In genomic region chr6:164640946-164641345, GRCh38 we compare ENCODE assay signal across 24 cellular contexts.
DNase-seq lines count a peak whose midpoint lies in the region; TF ChIP-seq lines count a peak whose summit lies in the region.
"Had no signal": no experiment of that assay in that cellular context is flagged by ENCODE, and none has a peak within 500 bp of the region (broad histone marks: within the 10 kb centered on the region; RNA-seq: fewer than 3 reads in every experiment).

No MANE protein-coding gene starts in this region.

- H3K9me3 ChIP-seq in H9 (ENCODE audit: control insufficient read depth, low read depth, low read length) (no peaks in the 10 kb centered on the region), iPS-20b (ENCODE audit: insufficient read depth, low read depth, low read length) (no peaks in the 10 kb centered on the region)
- H3K9me3 ChIP-seq: body of pancreas, upper lobe of right lung had no signal

- no peak overlapping the region for H3K27ac ChIP-seq in H9 (ENCODE audit: insufficient read length, low read depth, low read length)
- peak overlapping the region; percentile 5 for H3K27ac ChIP-seq in iPS-20b (ENCODE audit: low read length)
- H3K27ac ChIP-seq: body of pancreas, coronary artery, GM23248, pancreas, upper lobe of right lung, WERI-Rb-1 had no signal

- no CpG with 5 or more reads among the region's 4 CpGs for WGBS in H9 (ENCODE audit: extremely low coverage, insufficient read length, low lambda C conversion rate)

- H3K4me1 ChIP-seq in H9 (ENCODE audit: insufficient read depth, low read length), result no peaks in the 10 kb centered on the region
- peaks cover 3% of the 10 kb centered on the region; the same call in 1 of the 2 replicates for H3K4me1 ChIP-seq in iPS-20b (ENCODE audit: insufficient read depth, low read length)
- H3K4me1 ChIP-seq: body of pancreas, pancreas, upper lobe of right lung had no signal

- no peaks in the 10 kb centered on the region for H3K36me3 ChIP-seq in iPS-20b (ENCODE audit: insufficient read depth, low read depth, low read length)
- H3K36me3 ChIP-seq: pancreas, upper lobe of right lung, WERI-Rb-1 had no signal

- H3K9ac ChIP-seq in H9 (ENCODE audit: extremely low read depth, insufficient read length, low read length) (no peak overlapping the region), iPS-20b (ENCODE audit: low read depth, low read length) (no peak overlapping the region)
- H3K9ac ChIP-seq: GM23248 had no signal

- no peak overlapping the region for H3K4me3 Mint-ChIP-seq in H9
- H3K4me3 Mint-ChIP-seq: activated CD8-positive, alpha-beta T cell treated with anti-CD3 and anti-CD28 coated beads for 36 hours; activated naive CD4-positive, alpha-beta T cell treated with anti-CD3 and anti-CD28 coated beads, Interleukin-2, amount 50 U/mL, for 24 hours had no signal

- no peak overlapping the region for H3K23ac ChIP-seq in H9 (ENCODE audit: insufficient read length, low read depth, low read length)

- H3K79me1 ChIP-seq in H9 (ENCODE audit: insufficient read depth, low read depth, low read length, poor library complexity, severe bottlenecking), result no peaks in the 10 kb centered on the region

- H4K91ac ChIP-seq in H9 (ENCODE audit: insufficient read length, low read depth, low read length), result no peak overlapping the region

- H3K14ac ChIP-seq in H9 (ENCODE audit: insufficient read depth, low read length), result no peak overlapping the region

- H3T11ph ChIP-seq in H9 (ENCODE audit: low read length), result no peak overlapping the region

- no peak overlapping the region for H3K4ac ChIP-seq in H9 (ENCODE audit: low read depth, low read length)

- no peak overlapping the region for H2BK12ac ChIP-seq in H9 (ENCODE audit: insufficient read length, low read depth, low read length)

- H3K79me2 ChIP-seq in H9 (ENCODE audit: insufficient read depth, low read length), result no peaks in the 10 kb centered on the region

- intact Hi-C loops in posterior cingulate gyrus (cut with DNase I), result no loop called here

- peaks cover 0 to 13% (median 4%) of the 10 kb centered on the region in 3 experiments; a peak in 4 of 7 replicates for H3K36me3 Mint-ChIP-seq in H9 (ENCODE audit: insufficient read depth in 1 of 3, low read depth in 3 of 3)
- H3K36me3 Mint-ChIP-seq: activated naive CD4-positive, alpha-beta T cell treated with anti-CD3 and anti-CD28 coated beads, Interleukin-2, amount 50 U/mL, for 24 hours had no signal

- H4K8ac ChIP-seq in H9 (replicated peaks; ENCODE audit: insufficient read length, low read depth, low read length), result no peak overlapping the region

- H4K5ac ChIP-seq in H9 (ENCODE audit: insufficient read length, low read depth, low read length), result no peak overlapping the region

- H2BK15ac ChIP-seq in H9 (ENCODE audit: low read depth, low read length), result no peak overlapping the region

- H3K18ac ChIP-seq in H9 (ENCODE audit: insufficient read length, low read depth, low read length), result no peak overlapping the region

- H3K56ac ChIP-seq in H9 (ENCODE audit: insufficient read length, low read depth, low read length), result no peak overlapping the region

- no peak overlapping the region for H2BK120ac ChIP-seq in H9 (ENCODE audit: low read depth, low read length, poor library complexity, severe bottlenecking)

- H3K27me3 ChIP-seq in H9 (ENCODE audit: insufficient read depth, low read length), result no peaks in the 10 kb centered on the region
- no peaks in the 10 kb centered on the region for H3K27me3 ChIP-seq in iPS-20b (ENCODE audit: insufficient read depth, low read length)
- H3K27me3 ChIP-seq: body of pancreas, pancreas, upper lobe of right lung had no signal

- H3K23me2 ChIP-seq in H9 (ENCODE audit: insufficient read length, low read depth, low read length, poor library complexity, severe bottlenecking), result no peaks in the 10 kb centered on the region

- DNase-seq in H9 (no peak), OCI-M1 (lab: John Stamatoyannopoulos, UW) (peak; percentile 27), posterior cingulate gyrus (peak in 8 of 10 donors; percentile 21 to 90 (median 43)), SKM-1 treated with dmso at 0.1 percent for 144 hours (lab: John Stamatoyannopoulos, UW; ENCODE audit: unreplicated experiment) (no peak), 8988T (no peak)
- DNase-seq in stimulated activated CD4-positive, alpha-beta T cell treated with anti-CD3 and anti-CD28 coated beads, Interleukin-15, amount 100 ng/mL, for 24 hours, result no peak
- DNase-seq: activated CD8-positive, alpha-beta T cell treated with anti-CD3 and anti-CD28 coated beads for 36 hours; activated T-cell treated with anti-CD3 and anti-CD28 coated beads, Interleukin-2, amount 50 U/mL, for 48 hours; AML-193; body of pancreas; GDM1; GM23248; left colon; NCI-H187; NCI-H446; pancreas; Right ventricle myocardium superior; stimulated activated CD4-positive, alpha-beta T cell treated with anti-CD3 and anti-CD28 coated beads, Interleukin-2, amount 100 ng/mL, for 48 hours; T-helper 1 cell; upper lobe of right lung; WERI-Rb-1 had no signal

- peak overlapping the region in 2 of 3 experiments; percentile 24 to 77; a peak in 1 of 7 replicates for H3K27ac Mint-ChIP-seq in H9
- H3K27ac Mint-ChIP-seq: activated CD8-positive, alpha-beta T cell treated with anti-CD3 and anti-CD28 coated beads for 36 hours; activated naive CD4-positive, alpha-beta T cell treated with anti-CD3 and anti-CD28 coated beads, Interleukin-2, amount 50 U/mL, for 24 hours had no signal

- H3K4me1 Mint-ChIP-seq in H9, result peaks cover 8% of the 10 kb centered on the region in 2 experiments; a peak in 3 of 4 replicates
- H3K4me1 Mint-ChIP-seq: activated naive CD4-positive, alpha-beta T cell treated with anti-CD3 and anti-CD28 coated beads, Interleukin-2, amount 50 U/mL, for 24 hours had no signal

- H3K27me3 Mint-ChIP-seq in H9 (ENCODE audit: low read depth), result no peaks in the 10 kb centered on the region
- H3K27me3 Mint-ChIP-seq: activated CD8-positive, alpha-beta T cell treated with anti-CD3 and anti-CD28 coated beads for 36 hours; activated naive CD4-positive, alpha-beta T cell treated with anti-CD3 and anti-CD28 coated beads, Interleukin-2, amount 50 U/mL, for 24 hours had no signal

- H4K20me1 ChIP-seq in H9 (ENCODE audit: control insufficient read depth, insufficient read depth, insufficient read length), result no peaks in the 10 kb centered on the region

- no peak overlapping the region for H2AK5ac ChIP-seq in H9 (ENCODE audit: insufficient read length, low read length)

- no peak overlapping the region for H3K4me2 ChIP-seq in H9 (ENCODE audit: insufficient read depth, insufficient read length, low read length)

- no peak overlapping the region for H2BK5ac ChIP-seq in H9 (ENCODE audit: insufficient read length, low read length)

- H2AFZ ChIP-seq in H9 (ENCODE audit: low read length), result no peak overlapping the region
- H2AFZ ChIP-seq: GM23248 had no signal

- no peak overlapping the region for H2BK20ac ChIP-seq in H9 (ENCODE audit: low read depth, low read length, poor library complexity, severe bottlenecking)

- H3K4me3 ChIP-seq in iPS-20b (ENCODE audit: low read length), result no peak overlapping the region
- H3K4me3 ChIP-seq: body of pancreas, coronary artery, GM23248, pancreas, upper lobe of right lung had no signal

- no peak for TF ChIP-seq CTCF in H9 (conservative IDR thresholded peaks at IDR 0.05)

- peaks cover 6 to 11% of the 10 kb centered on the region in 2 experiments for H3K9me3 Mint-ChIP-seq in H9

Comparison
In these comparisons a context has a peak if more than half of its experiments do, and no peak if none do; other contexts are left out.
1. DNase-seq: peak in OCI-M1 (single experiment) and posterior cingulate gyrus (8 of 10); none in H9 (single experiment), SKM-1 treated with dmso at 0.1 percent for 144 hours (single experiment), stimulated activated CD4-positive, alpha-beta T cell treated with anti-CD3 and anti-CD28 coated beads, Interleukin-15, amount 100 ng/mL, for 24 hours (single experiment) and 8988T (single experiment).